Comparison of ENCODE assay signal across 8 cellular contexts in the genomic region with DNA sequence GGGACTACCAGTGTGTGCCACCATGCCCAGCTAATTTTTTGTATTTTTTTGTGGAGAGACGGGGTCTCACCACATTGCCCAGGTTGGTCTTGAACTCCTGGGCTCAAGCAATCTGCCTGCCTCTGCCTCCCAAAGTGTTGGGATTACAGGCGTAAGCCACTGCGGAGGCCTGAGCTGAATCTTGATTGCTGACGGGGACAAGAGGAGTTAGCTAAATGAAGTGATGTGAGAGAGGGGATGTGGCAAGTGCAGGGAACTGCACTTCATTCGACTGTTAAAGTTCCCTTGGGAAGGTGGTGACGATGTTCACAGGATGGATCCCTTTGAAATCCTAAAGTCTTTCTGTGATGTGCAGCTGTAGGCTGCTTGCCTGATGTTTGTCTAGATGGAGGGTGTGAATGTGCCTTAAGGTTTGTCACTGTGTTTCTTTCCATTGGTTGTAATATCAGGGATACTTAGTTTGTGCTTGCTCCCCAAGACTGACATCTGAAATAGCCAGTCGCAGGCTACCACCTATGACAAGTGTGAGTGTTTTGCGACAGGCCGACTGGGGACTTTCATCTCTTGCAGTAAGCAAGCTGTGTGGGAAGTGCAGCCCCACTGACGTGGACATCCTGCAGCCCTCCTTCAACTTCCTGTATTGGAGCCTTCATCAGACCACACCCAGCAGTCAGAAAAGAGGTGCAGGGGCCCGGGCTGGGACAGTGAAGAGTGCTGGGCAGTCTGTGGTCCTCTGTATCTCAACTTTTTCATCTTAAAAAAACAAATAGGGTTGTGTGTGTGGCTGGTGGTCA. TPM values are rescaled to one million over a fixed set of nuclear protein-coding genes. Genes with fewer than 3 reads are reported as not detected.
DNase-seq lines count a peak whose midpoint lies in the region; ATAC-seq and TF ChIP-seq lines count a peak whose summit lies in the region.

No MANE protein-coding gene starts in this region.

- peaks cover 6% of the 10 kb centered on the region for H3K27me3 Mint-ChIP-seq in GM23338 (ENCODE audit: insufficient read depth, low read depth, poor library complexity)

- H3K79me2 ChIP-seq in GM23338 (replicated peaks; ENCODE audit: insufficient read depth) (no peaks in the 10 kb centered on the region), PC-9 (ENCODE audit: low read depth) (no peaks in the 10 kb centered on the region)

- CTCF ChIA-PET in PC-9 (lab: Charles Lee), result interaction anchor here (0.7 kb wide), 1 partner anchor 1890 kb away, joined by 13 read pairs; no protein-coding TSS in a partner anchor

- no peaks in the 10 kb centered on the region for H3K27me3 ChIP-seq in GM23338 (ENCODE audit: insufficient read depth)
- no peaks in the 10 kb centered on the region for H3K27me3 ChIP-seq in PC-9 (ENCODE audit: insufficient read depth, low read depth)

- H3K9me2 ChIP-seq in GM23338 (ENCODE audit: insufficient read depth), result no peaks in the 10 kb centered on the region
- H3K9me2 ChIP-seq in PC-9 (ENCODE audit: insufficient read depth), result no peaks in the 10 kb centered on the region

- H3K9me3 ChIP-seq in PC-9 (ENCODE audit: insufficient read depth, low read depth), result no peaks in the 10 kb centered on the region

- no peaks in the 10 kb centered on the region; the same call in 2 of the 3 replicates for H3K4me1 Mint-ChIP-seq in GM23338

- no peak overlapping the region for H3K27ac Mint-ChIP-seq in GM23338

- H2AFZ ChIP-seq in GM23338 (peak overlapping the region; percentile 8; the same call in 1 of the 2 replicates), PC-9 (no peak overlapping the region)

- H3K27ac ChIP-seq in GM23338 (ENCODE audit: low read depth), result no peak overlapping the region
- H3K27ac ChIP-seq in PC-9, result no peak overlapping the region

- intact Hi-C loops in cardiac septum (cut with DNase I) (no loop called here), PC-9 (cut with micrococcal nuclease; ENCODE audit: unreplicated experiment) (no loop called here)

- H3F3A ChIP-seq in GM23338 (replicated peaks; ENCODE audit: low read depth) (no peaks in the 10 kb centered on the region), PC-9 (ENCODE audit: insufficient read depth, low read depth) (peaks cover under 1% of the 10 kb centered on the region; the same call in 1 of the 2 replicates)

- H3K4me1 ChIP-seq in GM23338 (ENCODE audit: insufficient read depth) (no peaks in the 10 kb centered on the region; the same call in 1 of the 2 replicates), PC-9 (replicated peaks; ENCODE audit: insufficient read depth) (peaks cover 7% of the 10 kb centered on the region)

- TF ChIP-seq CTCF in GM23338 (conservative IDR thresholded peaks at IDR 0.05; ENCODE audit: low read depth in 2 of 2) (no peak), PC-9 (conservative IDR thresholded peaks at IDR 0.05) (no peak)

- H3K36me3 ChIP-seq in GM23338 (ENCODE audit: insufficient read depth) (no peaks in the 10 kb centered on the region), PC-9 (ENCODE audit: low read depth) (no peaks in the 10 kb centered on the region)

- peak overlapping the region; percentile 63; the same call in 1 of the 2 replicates for H3K4me3 ChIP-seq in GM08714 (ENCODE audit: low read length)
- H3K4me3 ChIP-seq in GM23338, result no peak overlapping the region
- H3K4me3 ChIP-seq in PC-9, result no peak overlapping the region

- peak; percentile 72 for ATAC-seq in GM23338

- H3K4me2 ChIP-seq in GM23338, result no peak overlapping the region
- H3K4me2 ChIP-seq in PC-9, result no peak overlapping the region

- DNase-seq in GM23338 (ENCODE audit: low spot score), result peak; percentile 38
- DNase-seq in NCI-H460 (ENCODE audit: extremely low read depth, low read depth), result peak; percentile 21
- peak; percentile 74 for DNase-seq in activated T-cell treated with anti-CD3 and anti-CD28 coated beads for 1 hour (ENCODE audit: low read depth)
- peak; percentile 84 for DNase-seq in cardiac septum (ENCODE audit: low spot score)
- DNase-seq in stimulated activated CD4-positive, alpha-beta T cell treated with anti-CD3 and anti-CD28 coated beads, Interleukin-15, amount 100 ng/mL, for 1 hour (ENCODE audit: low read depth in 1 of 2, low spot score in 1 of 2), result peak; percentile 59 to 72
- no peak for DNase-seq in PC-9
- DNase-seq in cerebellar nuclear complex (lab: John Stamatoyannopoulos, UW), result no peak

- POLR2A ChIA-PET in PC-9 (lab: Charles Lee; ENCODE audit: unreplicated experiment), result interaction anchor here (0.5 to 0.6 kb wide), 2 partner anchors 76 to 83 kb away, joined by 4 to 21 read pairs; no protein-coding TSS in a partner anchor

- no peaks in the 10 kb centered on the region for H3K36me3 Mint-ChIP-seq in GM23338 (ENCODE audit: low read depth)

- BruUV-seq in PC-9 (replicated peaks; lab: Mats Ljungman, UMichigan), result no TSS peak

- no peak overlapping the region; the same call in 2 of the 3 replicates for H3K4me3 Mint-ChIP-seq in GM23338

- H3K9me3 Mint-ChIP-seq in GM23338, result no peaks in the 10 kb centered on the region

- no peaks in the 10 kb centered on the region for H4K20me1 ChIP-seq in GM23338 (replicated peaks; ENCODE audit: insufficient read depth)
- H4K20me1 ChIP-seq in PC-9 (ENCODE audit: insufficient read depth), result no peaks in the 10 kb centered on the region

TF ChIP-seq in GM23338, 12 proteins besides CTCF, POLR2A, EP300 and RAD21:
- TF ChIP-seq CREB1 (CRISPR knock-in tag; IDR thresholded peaks at IDR 0.05; ENCODE audit: low read depth) (no peak), EZH2phosphoT487 (IDR thresholded peaks at IDR 0.05; ENCODE audit: unreplicated experiment) (no peak), STAT1 (IDR thresholded peaks at IDR 0.05; ENCODE audit: unreplicated experiment) (no peak)
TF ChIP-seq in GM23338: peak in this region for 0.

RNA-seq across cellular contexts. Expression of a gene that starts 19.6 kb away (rescaled TPM):
- 21.0 and 24.5 TPM in 2 replicates for total RNA-seq in GM23338 (2014; rRNA removed; shearing (Covaris generic))
- 2.7 and 4.2 TPM in 2 replicates for polyA plus RNA-seq in GM23338 (2016; fragmentation: Nextera tagmentation; extraction: Ambion mirVana)
- total RNA-seq in NCI-H460 (2014; rRNA removed; shearing (Covaris generic)), result 5.5 and 5.9 TPM in 2 replicates
- 8.2 and 10.9 TPM in 2 replicates for polyA plus RNA-seq in NCI-H460 (2014; cell fraction: nucleus; rRNA removed)
- total RNA-seq in cardiac septum (2.9 TPM), PC-9 (2021) (29.0 and 33.3 TPM in 2 replicates)

RNA-seq across cellular contexts. Expression of a gene that starts 52.0 kb away (rescaled TPM):
- 147 and 163 TPM in 2 replicates for total RNA-seq in GM23338 (2014; rRNA removed; shearing (Covaris generic))
- polyA plus RNA-seq in GM23338 (2016; fragmentation: Nextera tagmentation; extraction: Ambion mirVana), result 48.7 and 49.8 TPM in 2 replicates
- 29.5 and 29.9 TPM in 2 replicates for total RNA-seq in NCI-H460 (2014; rRNA removed; shearing (Covaris generic))
- 68.4 and 72.4 TPM in 2 replicates for polyA plus RNA-seq in NCI-H460 (2014; cell fraction: nucleus; rRNA removed)
- total RNA-seq in cardiac septum (105 TPM), PC-9 (2021) (163 and 196 TPM in 2 replicates)

Comparison
In these comparisons a context has a peak if more than half of its experiments do, and no peak if none do; other contexts are left out.
1. DNase-seq: peak in GM23338 (single experiment), NCI-H460 (single experiment), activated T-cell treated with anti-CD3 and anti-CD28 coated beads for 1 hour (single experiment), cardiac septum (single experiment) and stimulated activated CD4-positive, alpha-beta T cell treated with anti-CD3 and anti-CD28 coated beads, Interleukin-15, amount 100 ng/mL, for 1 hour (2 of 2); none in PC-9 (0 of 2) and cerebellar nuclear complex (0 of 2).